Comparison of ENCODE assay signal across 8 cellular contexts in genomic region chr20:26010224-26010941, GRCh38.
DNase-seq lines count a peak whose midpoint lies in the region; TF ChIP-seq lines count a peak whose summit lies in the region.
"Not testable (repeated sequence)": the region's sequence is repeated elsewhere in the genome, so short reads cannot be mapped to it uniquely, and the experiment has no call there.

No MANE protein-coding gene starts in this region.

- in situ Hi-C loops in transverse colon (cut with MboI; ENCODE audit: low pct_ligation_motif_present in 1 of 4, low pct_unique_long_range_greater_than_20kb in 1 of 4, low sequenced_read_pairs in 3 of 4), result not testable (repeated sequence)

- H3K9me3 Mint-ChIP-seq in activated CD4-positive, alpha-beta T cell treated with anti-CD3 and anti-CD28 coated beads, Interleukin-2, amount 10 ng/mL, durations not matched to agents 7 days and 5 days; MCF 10A (ENCODE audit: unreplicated experiment): not testable (repeated sequence)

- H3K36me3 ChIP-seq in prostate gland, transverse colon: not testable (repeated sequence)

- peak overlapping the region; percentile 87 for H3K27ac Mint-ChIP-seq in activated CD4-positive, alpha-beta T cell treated with anti-CD3 and anti-CD28 coated beads, Interleukin-2, amount 10 ng/mL, durations not matched to agents 7 days and 5 days
- peak overlapping the region; percentile 90 for H3K27ac Mint-ChIP-seq in MCF 10A (ENCODE audit: low read depth, unreplicated experiment)

- H3K27me3 Mint-ChIP-seq in activated CD4-positive, alpha-beta T cell treated with anti-CD3 and anti-CD28 coated beads, Interleukin-2, amount 10 ng/mL, durations not matched to agents 7 days and 5 days; MCF 10A (ENCODE audit: insufficient read depth, unreplicated experiment): not testable (repeated sequence)

- not testable (repeated sequence) for H3K4me1 ChIP-seq in prostate gland (replicated peaks); transverse colon

- intact Hi-C loops in MCF 10A (cut with micrococcal nuclease); prostate gland (cut with DNase I); transverse colon (cut with DNase I; ENCODE audit: low total_unique reads): not testable (repeated sequence)

- H3K4me1 Mint-ChIP-seq in activated CD4-positive, alpha-beta T cell treated with anti-CD3 and anti-CD28 coated beads, Interleukin-2, amount 10 ng/mL, durations not matched to agents 7 days and 5 days; MCF 10A (ENCODE audit: insufficient read depth, unreplicated experiment): not testable (repeated sequence)

- not testable (repeated sequence) for TF ChIP-seq CTCF in MCF 10A (IDR thresholded peaks at IDR 0.05; ENCODE audit: unreplicated experiment); fibroblast of pulmonary artery (IDR thresholded peaks at IDR 0.05; ENCODE audit: low read length, missing control alignments); prostate gland (IDR thresholded peaks at IDR 0.05); transverse colon (IDR thresholded peaks at IDR 0.05)

- CTCF ChIA-PET in activated CD4-positive, alpha-beta T cell treated with anti-CD3 and anti-CD28 coated beads, Interleukin-2, amount 10 ng/mL, durations not matched to agents 7 days and 5 days (lab: Charles Lee); MCF 10A (lab: Yijun Ruan, JAX): not testable (repeated sequence)

- DNase-seq in DMS 273 (lab: John Stamatoyannopoulos, UW; ENCODE audit: unreplicated experiment), result peak; percentile 16
- peak; percentile 46 for DNase-seq in M059J (ENCODE audit: low read depth)
- not testable (repeated sequence) for DNase-seq in activated CD4-positive, alpha-beta T cell treated with anti-CD3 and anti-CD28 coated beads, Interleukin-2, amount 10 ng/mL, durations not matched to agents 7 days and 5 days; prostate gland (ENCODE audit: low spot score); transverse colon
- peak; percentile 13 for DNase-seq in MCF 10A (ENCODE audit: unreplicated experiment)
- peak; percentile 48 for DNase-seq in fibroblast of pulmonary artery (ENCODE audit: low read depth)
- DNase-seq in medulla oblongata (ENCODE audit: extremely low spot score), result peak; percentile 26

- TF ChIP-seq POLR2A in prostate gland (IDR thresholded peaks at IDR 0.05); transverse colon (IDR thresholded peaks at IDR 0.05): not testable (repeated sequence)

- 6% methylated on average over 7 of the region's 13 CpGs for WGBS in prostate gland
- 15 to 34% methylated on average over 2 to 10 of the region's 13 CpGs for WGBS in transverse colon (ENCODE audit: low coverage in 1 of 2), 2 donors

- H3K27me3 ChIP-seq in prostate gland (replicated peaks; ENCODE audit: insufficient read depth); transverse colon: not testable (repeated sequence)

- not testable (repeated sequence) for BruUV-seq in MCF 10A (replicated peaks; lab: Mats Ljungman, UMichigan)

- POLR2A ChIA-PET in activated CD4-positive, alpha-beta T cell treated with anti-CD3 and anti-CD28 coated beads, Interleukin-2, amount 10 ng/mL, durations not matched to agents 7 days and 5 days (lab: Charles Lee); MCF 10A (lab: Yijun Ruan, JAX): not testable (repeated sequence)

- H3K4me3 ChIP-seq in fibroblast of pulmonary artery (replicated peaks; ENCODE audit: low read depth, low read length), result peak overlapping the region; percentile 73
- peak overlapping the region; percentile 45 to 55 for H3K4me3 ChIP-seq in prostate gland
- H3K4me3 ChIP-seq in transverse colon, result peak overlapping the region; percentile 32 to 61 (median 42)

- H3K9me3 ChIP-seq in prostate gland, transverse colon: not testable (repeated sequence)

- not testable (repeated sequence) for TF ChIP-seq EP300 in transverse colon (IDR thresholded peaks at IDR 0.05; ENCODE audit: low read depth)

- peak overlapping the region; percentile 55 to 64 for H3K27ac ChIP-seq in prostate gland
- peak overlapping the region; percentile 77 to 90 (median 82) for H3K27ac ChIP-seq in transverse colon

- peak overlapping the region; percentile 78 for H3K4me3 Mint-ChIP-seq in activated CD4-positive, alpha-beta T cell treated with anti-CD3 and anti-CD28 coated beads, Interleukin-2, amount 10 ng/mL, durations not matched to agents 7 days and 5 days
- peak overlapping the region; percentile 98 for H3K4me3 Mint-ChIP-seq in MCF 10A (ENCODE audit: unreplicated experiment)

- H3K36me3 Mint-ChIP-seq in activated CD4-positive, alpha-beta T cell treated with anti-CD3 and anti-CD28 coated beads, Interleukin-2, amount 10 ng/mL, durations not matched to agents 7 days and 5 days (ENCODE audit: low read depth); MCF 10A (ENCODE audit: insufficient read depth, unreplicated experiment): not testable (repeated sequence)
